Comparison of ENCODE assay signal across 8 cellular contexts in the genomic region with DNA sequence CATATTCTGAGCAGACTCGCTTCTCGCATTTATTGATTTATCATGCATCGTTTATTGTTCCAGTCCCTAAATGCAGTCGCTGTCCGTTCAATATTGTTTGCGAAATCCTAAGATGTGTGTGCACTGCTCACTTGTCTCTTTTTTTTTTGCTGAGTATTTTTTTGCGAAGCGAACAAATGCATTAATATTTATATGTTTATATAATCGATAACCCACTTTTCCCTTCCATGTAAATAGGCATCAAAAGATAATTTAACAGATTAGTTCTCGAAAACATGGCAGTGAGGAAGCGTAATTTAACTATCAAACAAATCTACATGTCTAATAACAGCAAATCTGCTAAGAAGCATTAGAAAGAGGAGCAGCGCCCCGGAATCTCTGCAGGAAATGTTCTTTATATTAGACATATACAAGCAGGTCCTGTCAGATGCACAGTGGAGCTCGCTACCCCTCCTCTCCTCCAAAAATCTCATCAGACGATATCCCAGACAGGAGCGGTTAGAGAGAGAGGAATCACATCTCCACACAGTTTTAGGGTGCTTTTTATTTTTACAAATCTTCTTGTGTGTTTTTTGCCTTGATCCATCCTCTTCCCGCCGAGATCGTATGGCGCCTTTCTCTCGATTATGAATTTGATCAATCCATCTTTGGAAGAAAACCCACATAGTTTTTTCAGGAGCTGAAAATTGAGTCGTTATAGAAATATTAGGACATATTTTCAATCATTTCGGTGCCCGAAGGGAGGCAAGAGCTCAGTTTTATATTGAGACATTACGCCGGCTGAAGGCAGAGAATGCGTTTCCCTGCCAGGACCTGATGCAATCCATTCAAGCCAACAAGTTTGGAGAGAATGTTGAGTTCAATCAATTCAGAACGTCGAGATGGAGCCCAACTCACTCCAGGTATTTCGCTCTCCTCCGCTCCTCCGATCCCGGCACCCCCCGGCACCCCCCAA. TPM values are rescaled to one million over a fixed set of nuclear protein-coding genes. Genes with fewer than 3 reads are reported as not detected.
A peak's percentile ranks its signal among the peaks of the same experiment; 100 is the strongest.
DNase-seq lines count a peak whose midpoint lies in the region; ATAC-seq and TF ChIP-seq lines count a peak whose summit lies in the region.

ARID5B (plus strand) TSS at position 871 of the 955 bp plus-strand sequence; CDS start at position 882, 11 bp downstream.

- H3K36me3 Mint-ChIP-seq in CD4-positive, CD25-positive, alpha-beta regulatory T cell, result no peaks in the 10 kb centered on the region
- H3K36me3 Mint-ChIP-seq in activated naive CD4-positive, alpha-beta T cell treated with anti-CD3 and anti-CD28 coated beads, Interleukin-2, amount 50 U/mL, for 24 hours, result peaks cover 4% of the 10 kb centered on the region
- H3K36me3 Mint-ChIP-seq in natural killer cell, result no peaks in the 10 kb centered on the region

- ATAC-seq in CD4-positive, CD25-positive, alpha-beta regulatory T cell (ENCODE audit: low read depth in 2 of 2), result peak in 1 of 2 donors; percentile 13
- ATAC-seq in natural killer cell, result peak in 1 of 3 donors; percentile 16
- ATAC-seq in upper lobe of left lung (ENCODE audit: low FRiP score in 2 of 2), result peak; percentile 31 to 57
- no peak for ATAC-seq in GM18861 (IDR thresholded peaks at IDR 0.05; ENCODE audit: unreplicated experiment)

- peaks cover 24 to 54% (median 44%) of the 10 kb centered on the region in 4 donors for H3K4me1 Mint-ChIP-seq in CD4-positive, CD25-positive, alpha-beta regulatory T cell
- H3K4me1 Mint-ChIP-seq in activated naive CD4-positive, alpha-beta T cell treated with anti-CD3 and anti-CD28 coated beads, Interleukin-2, amount 50 U/mL, for 24 hours, result peaks cover 57% of the 10 kb centered on the region
- H3K4me1 Mint-ChIP-seq in natural killer cell, result peaks cover 71 to 75% of the 10 kb centered on the region in 2 donors

- peak; percentile 38 to 85 (median 74) for DNase-seq in CD4-positive, CD25-positive, alpha-beta regulatory T cell
- peak; percentile 65 for DNase-seq in HEK293T (ENCODE audit: extremely low spot score)
- DNase-seq in OCI-M1 (lab: John Stamatoyannopoulos, UW), result peak; percentile 82
- peak; percentile 70 for DNase-seq in foreskin melanocyte
- no peak for DNase-seq in natural killer cell
- peak in 1 of 2 donors; percentile 62 for DNase-seq in upper lobe of left lung

- peaks cover 62% of the 10 kb centered on the region for H3K4me1 ChIP-seq in CD4-positive, CD25-positive, alpha-beta regulatory T cell (ENCODE audit: control insufficient read depth, insufficient read depth, low read length, poor library complexity, severe bottlenecking)
- H3K4me1 ChIP-seq in upper lobe of left lung, result peaks cover 35 to 56% (median 39%) of the 10 kb centered on the region in 4 donors

- H3K9me3 ChIP-seq in CD4-positive, CD25-positive, alpha-beta regulatory T cell (ENCODE audit: control insufficient read depth in 2 of 2, low read length in 2 of 2), result no peaks in the 10 kb centered on the region
- no peaks in the 10 kb centered on the region for H3K9me3 ChIP-seq in upper lobe of left lung

- WGBS in upper lobe of left lung, 2 donors, result 0 to 1% methylated on average over 33 to 34 of the region's 34 CpGs

- no peaks in the 10 kb centered on the region for H3K36me3 ChIP-seq in CD4-positive, CD25-positive, alpha-beta regulatory T cell (ENCODE audit: control insufficient read depth, insufficient read depth, low read length)
- H3K36me3 ChIP-seq in upper lobe of left lung, result no peaks in the 10 kb centered on the region

- intact Hi-C loops in natural killer cell (cut with micrococcal nuclease), result loop anchor here (1.0 to 5.0 kb wide), 4 partner anchors 91 to 1994 kb away; partner anchors contain the start of gene CCDC6

- H3K9me3 Mint-ChIP-seq in CD4-positive, CD25-positive, alpha-beta regulatory T cell, result no peaks in the 10 kb centered on the region
- H3K9me3 Mint-ChIP-seq in activated naive CD4-positive, alpha-beta T cell treated with anti-CD3 and anti-CD28 coated beads, Interleukin-2, amount 50 U/mL, for 24 hours, result no peaks in the 10 kb centered on the region
- no peaks in the 10 kb centered on the region for H3K9me3 Mint-ChIP-seq in natural killer cell

- H3K27ac Mint-ChIP-seq in CD4-positive, CD25-positive, alpha-beta regulatory T cell, result peak within 1 kb of the TSS; percentile 93 to 97 (median 93)
- peak within 1 kb of the TSS; percentile 96 for H3K27ac Mint-ChIP-seq in activated naive CD4-positive, alpha-beta T cell treated with anti-CD3 and anti-CD28 coated beads, Interleukin-2, amount 50 U/mL, for 24 hours
- H3K27ac Mint-ChIP-seq in natural killer cell, result peak within 1 kb of the TSS; percentile 87 to 89

- peak in 1 of 4 donors; percentile 35 for TF ChIP-seq POLR2A in upper lobe of left lung (IDR thresholded peaks at IDR 0.05)

- H3K27me3 ChIP-seq in CD4-positive, CD25-positive, alpha-beta regulatory T cell (ENCODE audit: control insufficient read depth, insufficient read depth, low read length), result no peaks in the 10 kb centered on the region
- no peaks in the 10 kb centered on the region for H3K27me3 ChIP-seq in upper lobe of left lung

- H3K27ac ChIP-seq in CD4-positive, CD25-positive, alpha-beta regulatory T cell (ENCODE audit: insufficient read depth, low read length, poor library complexity, severe bottlenecking), result peak within 1 kb of the TSS; percentile 95
- H3K27ac ChIP-seq in upper lobe of left lung, result peak within 1 kb of the TSS; percentile 96 to 98 (median 96)

- CTCF ChIA-PET in HEK293T (lab: Yijun Ruan, JAX), result interaction anchor here (0.7 kb wide), 1 partner anchor 208 kb away, joined by 3 read pairs; no protein-coding TSS in a partner anchor

- TF ChIP-seq EP300 in upper lobe of left lung (IDR thresholded peaks at IDR 0.05), result no peak

- peaks cover 6% of the 10 kb centered on the region for H3K27me3 Mint-ChIP-seq in CD4-positive, CD25-positive, alpha-beta regulatory T cell
- H3K27me3 Mint-ChIP-seq in activated naive CD4-positive, alpha-beta T cell treated with anti-CD3 and anti-CD28 coated beads, Interleukin-2, amount 50 U/mL, for 24 hours, result no peaks in the 10 kb centered on the region
- no peaks in the 10 kb centered on the region for H3K27me3 Mint-ChIP-seq in natural killer cell (ENCODE audit: low read depth in 2 of 2)

- peak within 1 kb of the TSS; percentile 100 for H3K4me3 ChIP-seq in CD4-positive, CD25-positive, alpha-beta regulatory T cell (ENCODE audit: low read depth, low read length)
- H3K4me3 ChIP-seq in upper lobe of left lung, result peak within 1 kb of the TSS; percentile 64 to 84 (median 72)

- TF ChIP-seq CTCF in natural killer cell (IDR thresholded peaks at IDR 0.05) (no peak), upper lobe of left lung (IDR thresholded peaks at IDR 0.05) (no peak)

- peak within 1 kb of the TSS; percentile 91 to 94 (median 92) for H3K4me3 Mint-ChIP-seq in CD4-positive, CD25-positive, alpha-beta regulatory T cell
- H3K4me3 Mint-ChIP-seq in activated naive CD4-positive, alpha-beta T cell treated with anti-CD3 and anti-CD28 coated beads, Interleukin-2, amount 50 U/mL, for 24 hours, result peak within 1 kb of the TSS; percentile 91
- peak within 1 kb of the TSS; percentile 93 for H3K4me3 Mint-ChIP-seq in natural killer cell

- POLR2A ChIA-PET in HEK293T (lab: Yijun Ruan, JAX), result interaction anchor here (1.2 to 2.7 kb wide), 2 partner anchors 149 to 368 kb away, joined by 3 to 10 read pairs; partner anchors contain the start of gene RTKN2

TF ChIP-seq in HEK293T, 16 proteins besides CTCF, POLR2A, EP300 and RAD21:
- TF ChIP-seq FOXM1 (IDR thresholded peaks at IDR 0.05; ENCODE audit: borderline replicate concordance), result no peak
- no peak for TF ChIP-seq CTBP1 (IDR thresholded peaks at IDR 0.05; ENCODE audit: borderline replicate concordance)
- TF ChIP-seq SP1 (IDR thresholded peaks at IDR 0.05), result no peak

RNA-seq across cellular contexts. Expression of gene ARID5B, which starts in this region (rescaled TPM):
- 169 TPM for total RNA-seq in CD4-positive, CD25-positive, alpha-beta regulatory T cell
- polyA plus RNA-seq in CD4-positive, CD25-positive, alpha-beta regulatory T cell, result 10 to 100 TPM; 58.1 to 67.2 (median 62.5) TPM
- total RNA-seq in natural killer cell (10 to 100 TPM; 22.3 to 44.3 (median 31.3) TPM), upper lobe of left lung (10 to 100 TPM; 20.2 to 51.3 (median 28.4) TPM)
